Comparison of ENCODE assay signal across 8 cellular contexts in genomic region chr9:87479801-87480201, GRCh38. TPM values are rescaled to one million over a fixed set of nuclear protein-coding genes. Genes with fewer than 3 reads are reported as not detected.
A peak's percentile ranks its signal among the peaks of the same experiment; 100 is the strongest.
DNase-seq lines count a peak whose midpoint lies in the region; ATAC-seq, FAIRE-seq and TF ChIP-seq lines count a peak whose summit lies in the region.

No MANE protein-coding gene starts in this region.

- intact Hi-C loops in adrenal gland (cut with DNase I) = no loop called here

- H3K27me3 ChIP-seq in adrenal gland = no peaks in the 10 kb centered on the region

- ATAC-seq in GM19397 (IDR thresholded peaks at IDR 0.05; ENCODE audit: unreplicated experiment) (peak; percentile 82), HG03354 (IDR thresholded peaks at IDR 0.05; ENCODE audit: poor library complexity, severe bottlenecking, unreplicated experiment) (peak; percentile 97)

- WGBS in adrenal gland, 4 donors = 63 to 83% (median 78%) methylated on average over 4 of the region's 4 CpGs

- peak; percentile 91 for DNase-seq in CD1c-positive myeloid dendritic cell (ENCODE audit: extremely low spot score)
- peak in 6 of 7 donors; percentile 32 to 61 (median 42) for DNase-seq in adrenal gland
- DNase-seq in urothelium cell line (ENCODE audit: low spot score) = peak; percentile 50
- no peak for DNase-seq in NCI-H1694 (lab: John Stamatoyannopoulos, UW)
- no peak for DNase-seq in mesenteric fat pad (ENCODE audit: low spot score)
- no peak for DNase-seq in NCI-H2196 (lab: John Stamatoyannopoulos, UW; ENCODE audit: unreplicated experiment)

- H3K4me3 ChIP-seq in adrenal gland = no peak overlapping the region

- no peaks in the 10 kb centered on the region for H3K4me1 ChIP-seq in adrenal gland (replicated peaks in 1 of 2)

- H3K36me3 ChIP-seq in adrenal gland (replicated peaks in 1 of 2) = no peaks in the 10 kb centered on the region

- no peak overlapping the region for H3K27ac ChIP-seq in adrenal gland

- TF ChIP-seq CTCF in adrenal gland (IDR thresholded peaks at IDR 0.05) = no peak

- TF ChIP-seq POLR2A in adrenal gland (IDR thresholded peaks at IDR 0.05) = no peak

- FAIRE-seq in urothelium cell line (lab: Jason Lieb, UNC) = no peak

- H3K9me3 ChIP-seq in adrenal gland (replicated peaks in 1 of 3) = no peaks in the 10 kb centered on the region

RNA-seq across cellular contexts. Expression of gene DAPK1, which starts 17.9 kb away (rescaled TPM):
- total RNA-seq in adrenal gland = 10 to 100 TPM; 12.8 to 32.4 (median 25.8) TPM
- polyA plus RNA-seq in adrenal gland = 10 to 100 TPM in 1 of 3 donors, 1 to 10 TPM in 2; 5.4 to 15.6 (median 5.8) TPM
- 38.3 TPM for total RNA-seq in mesenteric fat pad

Comparison
In these comparisons a context has a peak if more than half of its experiments do, and no peak if none do; other contexts are left out.
1. DNase-seq: peak in CD1c-positive myeloid dendritic cell (single experiment), adrenal gland (6 of 7) and urothelium cell line (single experiment); none in NCI-H1694 (single experiment), mesenteric fat pad (single experiment) and NCI-H2196 (single experiment).